34 cellular contexts compared by ENCODE assay signal in genomic region chr3:54847361-54847760, GRCh38.
"Had no signal": no experiment of that assay in that cellular context is flagged by ENCODE, and none has a peak within 500 bp of the region (broad histone marks: within the 10 kb centered on the region; RNA-seq: fewer than 3 reads in every experiment).

No MANE protein-coding gene starts in this region.

- H3K36me3 ChIP-seq: MG63 had no signal

- DNase-seq: Karpas-422, Kasumi-1, MG63, MM.1S, MV-4-11, NCI-H1048, NCI-H1092, NCI-H1092 treated with DMSO at 0.1 percent for 48 hours, NCI-H1105, NCI-H1105 treated with DMSO at 0.1 percent for 48 hours, NCI-H1417, NCI-H1417 treated with DMSO at 0.1 percent for 48 hours, NCI-H1436, NCI-H1436 treated with DMSO at 0.1 percent for 48 hours, NCI-H146, NCI-H1694, NCI-H1694 treated with DMSO at 0.1 percent for 48 hours, NCI-H187, NCI-H187 treated with DMSO at 0.1 percent for 48 hours, NCI-H1930, NCI-H2029, NCI-H2029 treated with DMSO at 0.1 percent for 48 hours, NCI-H2081, NCI-H2081 treated with DMSO at 0.1 percent for 48 hours, NCI-H2107, NCI-H2171, NCI-H2171 treated with DMSO at 0.1 percent for 48 hours, NCI-H2227 treated with DMSO at 0.1 percent for 48 hours, NCI-H226, NCI-H345, NCI-H446, NCI-H446 treated with DMSO at 0.1 percent for 48 hours, NCI-H510A, NCI-H510A treated with DMSO at 0.1 percent for 48 hours had no signal

- H3K9me3 ChIP-seq: MG63 had no signal

- H3K27me3 ChIP-seq: MG63 had no signal

- H3K4me3 ChIP-seq: MG63 had no signal
